12 cellular contexts compared by ENCODE assay signal in the genomic region with DNA sequence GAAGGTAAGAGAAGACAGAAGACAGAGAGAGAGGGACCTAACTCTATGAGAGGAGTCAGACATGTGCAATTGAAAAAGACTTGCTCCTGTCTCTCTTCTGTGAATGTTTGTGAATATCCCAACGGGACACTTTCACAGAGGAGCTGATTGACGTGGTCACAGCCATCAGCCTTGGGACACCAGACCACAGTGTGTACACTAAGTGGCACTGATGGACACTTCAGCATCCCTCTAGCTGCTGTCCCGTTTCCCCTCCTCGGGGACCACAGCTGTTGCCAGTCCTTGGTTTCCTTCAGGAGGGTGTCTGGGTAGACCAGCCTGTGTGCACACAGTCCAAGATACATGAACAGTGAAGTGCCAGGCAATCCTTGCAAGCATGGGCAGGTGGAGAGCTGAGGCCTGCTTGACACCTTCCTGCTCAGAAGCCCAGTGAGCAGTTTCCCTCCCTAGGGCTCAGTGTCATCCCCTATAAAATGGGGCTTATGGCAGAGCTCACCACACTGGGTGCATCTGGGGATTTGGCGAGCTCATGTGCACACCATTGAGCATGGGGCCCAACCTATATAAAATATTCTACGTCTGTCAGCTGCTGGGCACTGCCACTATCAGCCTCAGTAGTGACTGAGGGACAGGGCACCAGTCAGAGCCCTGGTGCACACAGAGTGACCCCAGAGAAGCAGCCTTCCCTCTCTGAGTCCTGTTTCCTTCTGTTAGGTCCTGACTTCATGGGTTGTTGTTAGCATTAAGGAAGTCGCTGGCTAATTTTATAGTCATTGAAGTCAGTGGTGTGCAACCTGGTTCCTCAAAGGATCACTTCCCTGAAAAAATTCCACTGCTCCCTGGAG. TPM values are rescaled to one million over a fixed set of nuclear protein-coding genes. Genes with fewer than 3 reads are reported as not detected.
DNase-seq lines count a peak whose midpoint lies in the region; ATAC-seq, FAIRE-seq and TF ChIP-seq lines count a peak whose summit lies in the region.
"Had no signal": no experiment of that assay in that cellular context is flagged by ENCODE, and none has a peak within 500 bp of the region (broad histone marks: within the 10 kb centered on the region; RNA-seq: fewer than 3 reads in every experiment).

No MANE protein-coding gene starts in this region.

- no peaks in the 10 kb centered on the region for H3K27me3 ChIP-seq in CD4-positive, alpha-beta memory T cell (ENCODE audit: insufficient read depth, low read length)
- H3K27me3 ChIP-seq in HCT116 (ENCODE audit: insufficient read depth, low read length) (no peaks in the 10 kb centered on the region), GM12878 (replicated peaks in 1 of 2; ENCODE audit: control insufficient read depth in 2 of 2, insufficient read depth in 2 of 2, low read length in 1 of 2) (no peaks in the 10 kb centered on the region)

- TF ChIP-seq EP300 in GM12878 (IDR thresholded peaks at IDR 0.05; ENCODE audit: borderline replicate concordance in 1 of 2, control insufficient read depth in 1 of 2, low read depth in 2 of 2, low read length in 2 of 2), result no peak

- RAD21 ChIA-PET in HCT116 (lab: Charles Lee; ENCODE audit: low non-redundant PET in 1 of 2, low total read pairs in 2 of 2, uncharacterized antibody in 2 of 2, unreplicated experiment in 2 of 2) (no interaction called here), GM12878 (lab: Charles Lee; ENCODE audit: unreplicated experiment) (interaction anchor here (0.7 to 2.2 kb wide), 4 partner anchors 9 to 123 kb away, joined by 3 to 8 read pairs (median 4); no protein-coding TSS in a partner anchor)

- POLR2A ChIA-PET in CD4-positive, alpha-beta memory T cell (lab: Charles Lee; ENCODE audit: partially characterized antibody), result interaction anchor here (0.6 to 7.7 kb wide), 17 partner anchors 8 to 187 kb away, joined by 3 to 95 read pairs (median 4); a partner anchor contains a TSS
- POLR2A ChIA-PET in HCT116 (lab: Charles Lee) (no interaction called here), GM12878 (lab: Charles Lee) (interaction anchor here (0.8 kb wide), 1 partner anchor 13 kb away, joined by 3 read pairs; no protein-coding TSS in a partner anchor)
- POLR2A ChIA-PET in naive thymus-derived CD8-positive, alpha-beta T cell (lab: Charles Lee), result interaction anchor here (0.6 to 7.7 kb wide), 9 partner anchors 10 to 123 kb away, joined by 3 to 91 read pairs (median 5); a partner anchor contains a TSS

- CTCF ChIA-PET in CD4-positive, alpha-beta memory T cell (lab: Charles Lee; ENCODE audit: partially characterized antibody), result interaction anchor here (0.5 to 1.5 kb wide), 7 partner anchors 11 to 231 kb away, joined by 3 to 6 read pairs (median 3); a partner anchor contains a TSS
- CTCF ChIA-PET in HCT116 (lab: Charles Lee) (no interaction called here), GM12878 (lab: Yijun Ruan, JAX) (interaction anchor here (0.6 to 3.5 kb wide), 3 partner anchors 9 to 123 kb away, joined by 3 to 33 read pairs (median 3); no protein-coding TSS in a partner anchor)

- H3K4me3 Mint-ChIP-seq in CD4-positive, alpha-beta memory T cell, result peak overlapping the region in 2 of 8 donors; percentile 35 to 46
- H3K4me3 Mint-ChIP-seq in naive thymus-derived CD8-positive, alpha-beta T cell, result peak overlapping the region in 2 of 10 donors; percentile 14 to 41

- H3K4me3 ChIP-seq in CD4-positive, alpha-beta memory T cell (ENCODE audit: low read length in 2 of 2), result no peak overlapping the region
- H3K4me3 ChIP-seq in HCT116 (replicated peaks in 1 of 2; ENCODE audit: low read depth in 1 of 2, low read length in 2 of 2), result no peak overlapping the region
- no peak overlapping the region for H3K4me3 ChIP-seq in GM12878

- TF ChIP-seq RAD21 in HCT116 (IDR thresholded peaks at IDR 0.05; ENCODE audit: low read depth), result no peak
- TF ChIP-seq RAD21 in GM12878 (IDR thresholded peaks at IDR 0.05; ENCODE audit: insufficient read depth, low read depth, low read length), result no peak

- no peak for TF ChIP-seq POLR2A in HCT116 (IDR thresholded peaks at IDR 0.05; ENCODE audit: borderline replicate concordance, extremely low read depth, insufficient read depth, insufficient read length)
- no peak; the same call in 1 of the 2 replicates for TF ChIP-seq POLR2A in GM12878 (IDR thresholded peaks at IDR 0.05; ENCODE audit: low read depth, low read length)

- H4K20me1 ChIP-seq in HCT116 (ENCODE audit: insufficient read depth) (no peaks in the 10 kb centered on the region), GM12878 (ENCODE audit: control insufficient read depth, insufficient read depth) (no peaks in the 10 kb centered on the region)

- SMC1A ChIA-PET in GM12878 (lab: Charles Lee; ENCODE audit: uncharacterized antibody, unreplicated experiment), result interaction anchor here (1.0 to 1.9 kb wide), 5 partner anchors 11 to 123 kb away, joined by 3 to 5 read pairs (median 3); a partner anchor contains a TSS

- H3K4me1 Mint-ChIP-seq in CD4-positive, alpha-beta memory T cell, result peaks cover 9 to 27% (median 19%) of the 10 kb centered on the region in 4 donors
- peaks cover 14 to 42% (median 37%) of the 10 kb centered on the region in 4 donors for H3K4me1 Mint-ChIP-seq in naive thymus-derived CD8-positive, alpha-beta T cell

- TF ChIP-seq CTCF in HCT116 (IDR thresholded peaks at IDR 0.05 in 2 of 3, conservative IDR thresholded peaks at IDR 0.05 in 1 of 3; ENCODE audit: borderline replicate concordance in 1 of 3, insufficient read depth in 1 of 3, low read depth in 2 of 3, low read length in 2 of 3) (no peak), GM12878 (IDR thresholded peaks at IDR 0.05 in 2 of 3, conservative IDR thresholded peaks at IDR 0.05 in 1 of 3; ENCODE audit: control insufficient read depth in 2 of 3, extremely low read depth in 1 of 3, insufficient read depth in 1 of 3, low read depth in 3 of 3, low read length in 3 of 3) (no peak)

- no peak overlapping the region for H3K27ac ChIP-seq in CD4-positive, alpha-beta memory T cell (ENCODE audit: low read depth, low read length)
- H3K27ac ChIP-seq in HCT116 (ENCODE audit: low read depth, low read length) (peak overlapping the region; percentile 93), GM12878 (ENCODE audit: control insufficient read depth, insufficient read depth) (no peak overlapping the region)

- peaks cover 18% of the 10 kb centered on the region for H3K4me1 ChIP-seq in CD4-positive, alpha-beta memory T cell (ENCODE audit: insufficient read depth, low read length)
- H3K4me1 ChIP-seq in HCT116 (ENCODE audit: control insufficient read depth in 1 of 2, insufficient read depth in 2 of 2, low read length in 2 of 2), result peaks cover 6 to 32% of the 10 kb centered on the region in 2 experiments; a peak in 2 of 4 replicates
- H3K4me1 ChIP-seq in GM12878 (ENCODE audit: control insufficient read depth, insufficient read depth, low read length), result no peaks in the 10 kb centered on the region

- peaks cover 10% of the 10 kb centered on the region for H3K36me3 ChIP-seq in CD4-positive, alpha-beta memory T cell (ENCODE audit: insufficient read depth, low read length)
- peaks cover 17 to 27% of the 10 kb centered on the region in 2 experiments; a peak in 3 of 4 replicates for H3K36me3 ChIP-seq in HCT116 (ENCODE audit: control insufficient read depth in 1 of 2, insufficient read depth in 2 of 2, low read length in 2 of 2)
- peaks cover 10 to 13% of the 10 kb centered on the region in 2 experiments; a peak in 3 of 4 replicates for H3K36me3 ChIP-seq in GM12878 (ENCODE audit: control insufficient read depth in 2 of 2, insufficient read depth in 2 of 2, low read length in 1 of 2)

- H3K9ac ChIP-seq in HCT116 (ENCODE audit: low read length) (0 out of 2 replicates have a peak overlapping the region, but pooled peaks have one; percentile 1), GM12878 (ENCODE audit: control insufficient read depth, insufficient read depth, low read length) (no peak overlapping the region)

- FAIRE-seq in GM12878 (lab: Jason Lieb, UNC), result no peak

- H3K79me2 ChIP-seq in HCT116 (ENCODE audit: insufficient read depth, low read length) (peaks cover 41% of the 10 kb centered on the region; the same call in 1 of the 2 replicates), GM12878 (ENCODE audit: control insufficient read depth, insufficient read depth, low read length) (peaks cover 19% of the 10 kb centered on the region)

- no peak overlapping the region for H3K4me2 ChIP-seq in HCT116 (ENCODE audit: low read length)
- H3K4me2 ChIP-seq in GM12878 (ENCODE audit: control insufficient read depth, insufficient read depth), result no peak overlapping the region

- no peak for DNase-seq in CD4-positive, alpha-beta memory T cell
- DNase-seq in HCT116 (ENCODE audit: low read depth, low spot score) (no peak), GM12878 (ENCODE audit: low read depth, low spot score) (no peak), GDM1 (lab: John Stamatoyannopoulos, UW) (no peak), NCI-H524 treated with DMSO at 0.1 percent for 48 hours (lab: John Stamatoyannopoulos, UW) (no peak), NCI-H226 (no peak)
- DNase-seq in naive thymus-derived CD8-positive, alpha-beta T cell, result peak in 1 of 10 donors; percentile 54
- DNase-seq: mesendoderm, NCI-H146 had no signal

- in situ Hi-C loops in GM12878 (cut with MboI), result no loop called here

- no peaks in the 10 kb centered on the region for H3K27me3 Mint-ChIP-seq in CD4-positive, alpha-beta memory T cell
- no peaks in the 10 kb centered on the region for H3K27me3 Mint-ChIP-seq in naive thymus-derived CD8-positive, alpha-beta T cell

- no peak overlapping the region for H2AFZ ChIP-seq in HCT116 (ENCODE audit: low read depth, low read length, poor library complexity, severe bottlenecking)
- H2AFZ ChIP-seq in GM12878 (ENCODE audit: control insufficient read depth, low read depth, low read length), result no peak overlapping the region

- ATAC-seq in HCT116 (no peak), GM12878 (no peak), HG02642 (IDR thresholded peaks at IDR 0.05; ENCODE audit: poor library complexity, unreplicated experiment) (no peak)
- ATAC-seq in naive thymus-derived CD8-positive, alpha-beta T cell, result no peak
- ATAC-seq: SK-N-SH treated with all-trans-retinoic acid at 6 μM for 48 hours had no signal

- H3K36me3 Mint-ChIP-seq in CD4-positive, alpha-beta memory T cell, result peaks cover 3 to 40% of the 10 kb centered on the region in 2 donors
- H3K36me3 Mint-ChIP-seq in naive thymus-derived CD8-positive, alpha-beta T cell, result peaks cover 0 to 33% (median 0%) of the 10 kb centered on the region in 3 donors

- H3K9me3 Mint-ChIP-seq in CD4-positive, alpha-beta memory T cell, result peaks cover 0 to 1% (median 0%) of the 10 kb centered on the region in 8 donors
- no peaks in the 10 kb centered on the region for H3K9me3 Mint-ChIP-seq in naive thymus-derived CD8-positive, alpha-beta T cell

- BruUV-seq in HCT116 (replicated peaks; lab: Mats Ljungman, UMichigan), result no TSS peak
- BruUV-seq in GM12878 (replicated peaks; lab: Mats Ljungman, UMichigan), result no TSS peak

- WGBS in GM12878 (ENCODE audit: insufficient coverage, insufficient replicate concordance, low lambda C conversion rate, missing lambda C conversion rate), result 72% methylated on average over 7 of the region's 7 CpGs

- H3K27ac Mint-ChIP-seq in CD4-positive, alpha-beta memory T cell, result peak overlapping the region in 6 of 7 donors; percentile 32 to 90 (median 82)
- peak overlapping the region; percentile 74 to 93 (median 86) for H3K27ac Mint-ChIP-seq in naive thymus-derived CD8-positive, alpha-beta T cell

- H3K9me3 ChIP-seq in CD4-positive, alpha-beta memory T cell (ENCODE audit: control insufficient read depth in 1 of 2, low read length in 2 of 2), result no peaks in the 10 kb centered on the region
- H3K9me3 ChIP-seq in HCT116 (ENCODE audit: control insufficient read depth in 1 of 2, insufficient read depth in 1 of 2, low read depth in 1 of 2, low read length in 2 of 2) (no peaks in the 10 kb centered on the region), GM12878 (replicated peaks; ENCODE audit: control insufficient read depth, insufficient read depth, low read length) (no peaks in the 10 kb centered on the region)

- intact Hi-C loops in CD4-positive, alpha-beta memory T cell (cut with micrococcal nuclease), result no loop called here
- intact Hi-C loops in HCT116 (cut with micrococcal nuclease), result no loop called here
- intact Hi-C loops in GM12878 (cut with micrococcal nuclease; ENCODE audit: unreplicated experiment), result loop anchor here (5.0 to 10.0 kb wide), 2 partner anchors 83 to 230 kb away; a partner anchor contains a TSS

- H3K9me2 ChIP-seq in HCT116 (ENCODE audit: insufficient read depth), result no peaks in the 10 kb centered on the region

RNA-seq across cellular contexts. Expression of a gene that starts 4.3 kb away (rescaled TPM):
- total RNA-seq in CD4-positive, alpha-beta memory T cell, result 100 to 1,000 TPM; 204 to 216 TPM
- polyA plus RNA-seq in CD4-positive, alpha-beta memory T cell, result 1 to 10 TPM; 2.2 to 9.4 TPM
- 98.4 TPM for total RNA-seq in HCT116 (2021; ENCODE audit: unreplicated experiment)
- polyA plus RNA-seq in HCT116 (2012), result 92.9 and 106 TPM in 2 replicates
- 101 and 123 TPM in 2 replicates for total RNA-seq in GM12878 (2013; cell fraction: nucleolus; rRNA removed)
- total RNA-seq in GM12878 (2014; rRNA removed), result 80.2 and 94.2 TPM in 2 replicates
- total RNA-seq in GM12878 (2014; rRNA removed; fragmentation: Illumina TruSeq; extraction: Trizol), result 49.2 and 62.2 TPM in 2 replicates
- total RNA-seq in GM12878 (2021), result 131 and 143 TPM in 2 replicates
- 38.1 TPM for polyA plus RNA-seq in GM12878 (2011; ENCODE audit: low read depth)
- 108 and 157 TPM in 2 replicates for polyA plus RNA-seq in GM12878 (2011; rRNA removed)
- 108 and 167 TPM in 2 replicates for polyA plus RNA-seq in GM12878 (2011; cell fraction: cytosol; rRNA removed)
- polyA plus RNA-seq in GM12878 (2011; cell fraction: nucleus; rRNA removed), result 228 and 254 TPM in 2 replicates
- 133 and 151 TPM in 2 replicates for polyA plus RNA-seq in GM12878 (2012)
- 47.1 and 68.9 TPM in 2 replicates for polyA plus RNA-seq in GM12878 (2014; fragmentation: Illumina TruSeq; extraction: Trizol)
- 1 to 10 TPM in 1 of 2 experiments, under 1 TPM in 1; 0.56 to 2.1 TPM for polyA plus RNA-seq in GM12878 (2014; fragmentation: Nextera tagmentation; extraction: Ambion mirVana)
- polyA plus RNA-seq in GM12878 (2014; rRNA removed), result 131 and 157 TPM in 2 replicates
- 10 to 100 TPM; 13.4 to 13.6 TPM for polyA plus RNA-seq in GM12878 (2016; fragmentation: Nextera tagmentation; extraction: Ambion mirVana)
- polyA minus RNA-seq in GM12878 (2011; rRNA and poly(A)+ RNA removed), result 84.5 and 85.5 TPM in 2 replicates
- 46.8 and 58.7 TPM in 2 replicates for polyA minus RNA-seq in GM12878 (2011; cell fraction: cytosol; rRNA and poly(A)+ RNA removed)
- polyA minus RNA-seq in GM12878 (2011; cell fraction: nucleus; rRNA and poly(A)+ RNA removed), result 33.0 and 57.6 TPM in 2 replicates
- 100 to 1,000 TPM; 226 to 232 TPM for total RNA-seq in naive thymus-derived CD8-positive, alpha-beta T cell
- polyA plus RNA-seq in naive thymus-derived CD8-positive, alpha-beta T cell, result 1 to 10 TPM; 4.5 to 6.9 (median 5.2) TPM

RNA-seq across cellular contexts. Expression of a gene that starts 15.7 kb away (rescaled TPM):
- 10 to 100 TPM; 45.8 to 48.9 TPM for total RNA-seq in CD4-positive, alpha-beta memory T cell
- 10 to 100 TPM; 76.1 to 91.6 TPM for polyA plus RNA-seq in CD4-positive, alpha-beta memory T cell
- total RNA-seq in HCT116 (2021; ENCODE audit: unreplicated experiment), result 211 TPM
- polyA plus RNA-seq in HCT116 (2012), result 486 and 684 TPM in 2 replicates
- total RNA-seq in GM12878 (2013; cell fraction: nucleolus; rRNA removed), result 33.1 and 34.6 TPM in 2 replicates
- 36.9 and 48.1 TPM in 2 replicates for total RNA-seq in GM12878 (2014; rRNA removed)
- 7.5 and 14.4 TPM in 2 replicates for total RNA-seq in GM12878 (2014; rRNA removed; fragmentation: Illumina TruSeq; extraction: Trizol)
- total RNA-seq in GM12878 (2021), result 44.1 and 48.8 TPM in 2 replicates
- 7.4 TPM for polyA plus RNA-seq in GM12878 (2011; ENCODE audit: low read depth)
- 6.1 and 24.3 TPM in 2 replicates for polyA plus RNA-seq in GM12878 (2011; rRNA removed)
- polyA plus RNA-seq in GM12878 (2011; cell fraction: cytosol; rRNA removed), result 22.8 and 24.7 TPM in 2 replicates
- polyA plus RNA-seq in GM12878 (2011; cell fraction: nucleus; rRNA removed), result 64.4 and 68.8 TPM in 2 replicates
- polyA plus RNA-seq in GM12878 (2012), result 20.0 and 27.4 TPM in 2 replicates
- polyA plus RNA-seq in GM12878 (2014; fragmentation: Illumina TruSeq; extraction: Trizol), result 3.3 and 12.4 TPM in 2 replicates
- polyA plus RNA-seq in GM12878 (2014; fragmentation: Nextera tagmentation; extraction: Ambion mirVana), result under 1 TPM; 0.26 to 0.84 TPM
- 28.3 and 37.6 TPM in 2 replicates for polyA plus RNA-seq in GM12878 (2014; rRNA removed)
- 10 to 100 TPM; 35.7 to 53.9 TPM for polyA plus RNA-seq in GM12878 (2016; fragmentation: Nextera tagmentation; extraction: Ambion mirVana)
- 21.7 and 34.3 TPM in 2 replicates for polyA minus RNA-seq in GM12878 (2011; rRNA and poly(A)+ RNA removed)
- 35.6 and 45.4 TPM in 2 replicates for polyA minus RNA-seq in GM12878 (2011; cell fraction: cytosol; rRNA and poly(A)+ RNA removed)
- 41.6 and 85.2 TPM in 2 replicates for polyA minus RNA-seq in GM12878 (2011; cell fraction: nucleus; rRNA and poly(A)+ RNA removed)
- total RNA-seq in naive thymus-derived CD8-positive, alpha-beta T cell, result 10 to 100 TPM; 57.4 to 59.9 TPM
- 100 to 1,000 TPM in 1 of 3 donors, 10 to 100 TPM in 2; 36.7 to 106 (median 65.7) TPM for polyA plus RNA-seq in naive thymus-derived CD8-positive, alpha-beta T cell

RNA-seq across cellular contexts. Expression of a gene that starts 17.8 kb away (rescaled TPM):
- 1 to 10 TPM; 1.2 to 2.7 TPM for total RNA-seq in CD4-positive, alpha-beta memory T cell
- polyA plus RNA-seq in CD4-positive, alpha-beta memory T cell, result not detected
- total RNA-seq in HCT116 (2021; ENCODE audit: unreplicated experiment) (not detected), GM12878 (2014; rRNA removed) (0.45 TPM in 1 of 2 replicates, not detected in the other), GM12878 (2014; rRNA removed; fragmentation: Illumina TruSeq; extraction: Trizol) (0.36 TPM in 1 of 2 replicates, not detected in the other), GM12878 (2021) (not detected in 2 replicates)
- polyA plus RNA-seq in HCT116 (2012), result not detected in 2 replicates
- total RNA-seq in GM12878 (2013; cell fraction: nucleolus; rRNA removed), result 0.17 TPM in 1 of 2 replicates, not detected in the other
- polyA plus RNA-seq in GM12878 (2011; ENCODE audit: low read depth), result 0.31 TPM
- polyA plus RNA-seq in GM12878 (2011; rRNA removed) (0.03 TPM in 1 of 2 replicates, not detected in the other), GM12878 (2014; fragmentation: Illumina TruSeq; extraction: Trizol) (0.10 TPM in 1 of 2 replicates, not detected in the other), GM12878 (2014; fragmentation: Nextera tagmentation; extraction: Ambion mirVana) (under 1 TPM; 0.58 to 0.71 TPM), GM12878 (2014; rRNA removed) (0.53 TPM in 1 of 2 replicates, not detected in the other), GM12878 (2016; fragmentation: Nextera tagmentation; extraction: Ambion mirVana) (under 1 TPM; 0.23 to 0.63 TPM)
- polyA plus RNA-seq in GM12878 (2011; cell fraction: cytosol; rRNA removed), result 0.15 TPM in 1 of 2 replicates, not detected in the other
- polyA plus RNA-seq in GM12878 (2011; cell fraction: nucleus; rRNA removed), result 0.42 and 0.45 TPM in 2 replicates
- polyA plus RNA-seq in GM12878 (2012), result 0.17 and 0.26 TPM in 2 replicates
- 0.07 and 0.15 TPM in 2 replicates for polyA minus RNA-seq in GM12878 (2011; rRNA and poly(A)+ RNA removed)
- polyA minus RNA-seq in GM12878 (2011; cell fraction: cytosol; rRNA and poly(A)+ RNA removed), result not detected in 2 replicates
- 0.24 and 0.77 TPM in 2 replicates for polyA minus RNA-seq in GM12878 (2011; cell fraction: nucleus; rRNA and poly(A)+ RNA removed)
- 1 to 10 TPM; 2.5 to 2.6 TPM for total RNA-seq in naive thymus-derived CD8-positive, alpha-beta T cell
- under 1 TPM in 1 of 3 donors, not detected in 2; 0.06 TPM for polyA plus RNA-seq in naive thymus-derived CD8-positive, alpha-beta T cell
- total RNA-seq: fibroblast of lung had no signal
- polyA plus RNA-seq: fibroblast of lung had no signal

RNA-seq across cellular contexts. Expression of a gene that starts 27.5 kb away (rescaled TPM):
- not detected for total RNA-seq in CD4-positive, alpha-beta memory T cell
- polyA plus RNA-seq in CD4-positive, alpha-beta memory T cell, result not detected
- total RNA-seq in HCT116 (2021; ENCODE audit: unreplicated experiment), result 0.17 TPM
- 0.06 and 0.23 TPM in 2 replicates for polyA plus RNA-seq in HCT116 (2012)
- total RNA-seq in GM12878 (2013; cell fraction: nucleolus; rRNA removed), result 1.0 and 2.8 TPM in 2 replicates
- 0.11 and 0.17 TPM in 2 replicates for total RNA-seq in GM12878 (2014; rRNA removed)
- 0.05 and 0.09 TPM in 2 replicates for total RNA-seq in GM12878 (2014; rRNA removed; fragmentation: Illumina TruSeq; extraction: Trizol)
- total RNA-seq in GM12878 (2021), result 0.27 and 0.56 TPM in 2 replicates
- polyA plus RNA-seq in GM12878 (2011; ENCODE audit: low read depth), result not detected
- 0.03 and 0.23 TPM in 2 replicates for polyA plus RNA-seq in GM12878 (2011; rRNA removed)
- 0.10 and 0.13 TPM in 2 replicates for polyA plus RNA-seq in GM12878 (2011; cell fraction: cytosol; rRNA removed)
- 0.26 and 0.28 TPM in 2 replicates for polyA plus RNA-seq in GM12878 (2011; cell fraction: nucleus; rRNA removed)
- 0.11 TPM in 1 of 2 replicates, not detected in the other for polyA plus RNA-seq in GM12878 (2012)
- 0.06 TPM in 2 replicates for polyA plus RNA-seq in GM12878 (2014; fragmentation: Illumina TruSeq; extraction: Trizol)
- polyA plus RNA-seq in GM12878 (2014; fragmentation: Nextera tagmentation; extraction: Ambion mirVana), result not detected
- polyA plus RNA-seq in GM12878 (2014; rRNA removed), result 0.63 and 0.82 TPM in 2 replicates
- under 1 TPM; 0.16 to 0.23 TPM for polyA plus RNA-seq in GM12878 (2016; fragmentation: Nextera tagmentation; extraction: Ambion mirVana)
- polyA minus RNA-seq in GM12878 (2011; rRNA and poly(A)+ RNA removed), result 0.10 and 0.22 TPM in 2 replicates
- 0.53 TPM in 1 of 2 replicates, not detected in the other for polyA minus RNA-seq in GM12878 (2011; cell fraction: cytosol; rRNA and poly(A)+ RNA removed)
- not detected in 2 replicates for polyA minus RNA-seq in GM12878 (2011; cell fraction: nucleus; rRNA and poly(A)+ RNA removed)
- not detected for total RNA-seq in naive thymus-derived CD8-positive, alpha-beta T cell
- under 1 TPM in 1 of 3 donors, not detected in 2; 0.08 TPM for polyA plus RNA-seq in naive thymus-derived CD8-positive, alpha-beta T cell
- polyA plus RNA-seq: fibroblast of lung had no signal

RNA-seq across cellular contexts. Expression of a gene that starts 36.0 kb away (rescaled TPM):
- not detected for total RNA-seq in CD4-positive, alpha-beta memory T cell
- polyA plus RNA-seq in CD4-positive, alpha-beta memory T cell, result not detected
- total RNA-seq in HCT116 (2021; ENCODE audit: unreplicated experiment) (not detected), GM12878 (2014; rRNA removed) (not detected in 2 replicates), GM12878 (2014; rRNA removed; fragmentation: Illumina TruSeq; extraction: Trizol) (not detected in 2 replicates), GM12878 (2021) (not detected in 2 replicates)
- polyA plus RNA-seq in HCT116 (2012), result not detected in 2 replicates
- not detected in 2 replicates for total RNA-seq in GM12878 (2013; cell fraction: nucleolus; rRNA removed)
- not detected for polyA plus RNA-seq in GM12878 (2011; ENCODE audit: low read depth)
- polyA plus RNA-seq in GM12878 (2011; rRNA removed) (0.05 TPM in 1 of 2 replicates, not detected in the other), GM12878 (2014; fragmentation: Illumina TruSeq; extraction: Trizol) (not detected in 2 replicates), GM12878 (2014; fragmentation: Nextera tagmentation; extraction: Ambion mirVana) (not detected), GM12878 (2014; rRNA removed) (not detected in 2 replicates), GM12878 (2016; fragmentation: Nextera tagmentation; extraction: Ambion mirVana) (not detected)
- not detected in 2 replicates for polyA plus RNA-seq in GM12878 (2011; cell fraction: cytosol; rRNA removed)
- not detected in 2 replicates for polyA plus RNA-seq in GM12878 (2011; cell fraction: nucleus; rRNA removed)
- not detected in 2 replicates for polyA plus RNA-seq in GM12878 (2012)
- not detected in 2 replicates for polyA minus RNA-seq in GM12878 (2011; rRNA and poly(A)+ RNA removed)
- not detected in 2 replicates for polyA minus RNA-seq in GM12878 (2011; cell fraction: cytosol; rRNA and poly(A)+ RNA removed)
- polyA minus RNA-seq in GM12878 (2011; cell fraction: nucleus; rRNA and poly(A)+ RNA removed), result not detected in 2 replicates
- total RNA-seq in naive thymus-derived CD8-positive, alpha-beta T cell, result not detected
- polyA plus RNA-seq in naive thymus-derived CD8-positive, alpha-beta T cell, result not detected
- total RNA-seq: fibroblast of lung had no signal
- polyA plus RNA-seq: fibroblast of lung had no signal
